1 cellular context compared by ENCODE assay signal in genomic region chr1:216456682-216457081, GRCh38.
TF ChIP-seq lines count a peak whose summit lies in the region.

No MANE protein-coding gene starts in this region.

TF ChIP-seq in IMR-90, 13 proteins besides CTCF, POLR2A, EP300 and RAD21 (continued from another document):
- no peak for TF ChIP-seq CHD1 (IDR thresholded peaks at IDR 0.05; ENCODE audit: low read depth, low read length)
